In genomic region chr1:208244584-208244916, GRCh38 we compare ENCODE assay signal across 8 cellular contexts. TPM values are rescaled to one million over a fixed set of nuclear protein-coding genes. Genes with fewer than 3 reads are reported as not detected.
DNase-seq lines count a peak whose midpoint lies in the region; ATAC-seq and TF ChIP-seq lines count a peak whose summit lies in the region.

No MANE protein-coding gene starts in this region.

- H3K4me3 ChIP-seq in AG09309 (ENCODE audit: control insufficient read depth, low read depth, low read length): peak overlapping the region; percentile 41
- H3K4me3 ChIP-seq in brain microvascular endothelial cell (ENCODE audit: low read depth, low read length): peak overlapping the region; percentile 61
- peak overlapping the region; percentile 59 for H3K4me3 ChIP-seq in mononuclear cell (ENCODE audit: low read length)

- H3K4me1 ChIP-seq in mononuclear cell (ENCODE audit: insufficient read depth, low read length): peaks cover 20% of the 10 kb centered on the region

- TF ChIP-seq CTCF in AG09309 (IDR thresholded peaks at IDR 0.05; ENCODE audit: control insufficient read depth, insufficient read depth, low read depth, low read length, missing control alignments) (no peak), brain microvascular endothelial cell (IDR thresholded peaks at IDR 0.05; ENCODE audit: low read depth, low read length, missing control alignments) (no peak)

- H3K27ac ChIP-seq in brain microvascular endothelial cell: no peak overlapping the region

- H3K36me3 ChIP-seq in brain microvascular endothelial cell (replicated peaks): no peaks in the 10 kb centered on the region

- ATAC-seq in HG02852 (IDR thresholded peaks at IDR 0.05; ENCODE audit: unreplicated experiment): peak; percentile 17

- no peaks in the 10 kb centered on the region for H3K27me3 ChIP-seq in brain microvascular endothelial cell (replicated peaks)
- H3K27me3 ChIP-seq in mononuclear cell (ENCODE audit: insufficient read depth, low read length): peaks cover 29% of the 10 kb centered on the region

- DNase-seq in AG09309 (ENCODE audit: low read depth) (no peak), brain microvascular endothelial cell (no peak), SK-N-DZ (ENCODE audit: low spot score) (no peak), SHP77 (lab: John Stamatoyannopoulos, UW) (no peak), DMS153 (lab: John Stamatoyannopoulos, UW) (no peak), AML-193 (lab: John Stamatoyannopoulos, UW) (no peak)

- H3K9me3 ChIP-seq in mononuclear cell (ENCODE audit: low read depth, low read length): no peaks in the 10 kb centered on the region

- in situ Hi-C loops in brain microvascular endothelial cell (cut with HindIII; ENCODE audit: low pct_ligation_motif_present, low sequenced_read_pairs): no loop called here

RNA-seq across cellular contexts. Expression of gene PLXNA2, which starts 0.4 kb away (rescaled TPM):
- 2.6 TPM for total RNA-seq in mononuclear cell
- 6.0 and 6.3 TPM in 2 replicates for polyA plus RNA-seq in SK-N-DZ (2014; cell fraction: cytosol; rRNA removed)
- 16.3 and 61.2 TPM in 2 replicates for polyA plus RNA-seq in SK-N-DZ (2014; cell fraction: nucleus; rRNA removed)
